In genomic region chr15:34606545-34606944, GRCh38 we compare ENCODE assay signal across 1 cellular context.
TF ChIP-seq lines count a peak whose summit lies in the region.

No MANE protein-coding gene starts in this region.

TF ChIP-seq in IMR-90, 13 proteins besides CTCF, POLR2A, EP300 and RAD21 (continued from another document):
- no peak for TF ChIP-seq MXI1 (IDR thresholded peaks at IDR 0.05; ENCODE audit: borderline replicate concordance, low read depth, low read length)
- no peak for TF ChIP-seq FOS (IDR thresholded peaks at IDR 0.05; ENCODE audit: low read depth, low read length)
- TF ChIP-seq RFX5 (IDR thresholded peaks at IDR 0.05; ENCODE audit: low read depth, low read length) = no peak
- no peak for TF ChIP-seq USF2 (IDR thresholded peaks at IDR 0.05; ENCODE audit: low read depth, low read length)
- TF ChIP-seq SMC3 (IDR thresholded peaks at IDR 0.05; ENCODE audit: low read depth, low read length) = no peak
TF ChIP-seq in IMR-90: peak in this region for 0.
